16 cellular contexts compared by ENCODE assay signal in genomic region chr13:91245283-91245682, GRCh38.
"Had no signal": no experiment of that assay in that cellular context is flagged by ENCODE, and none has a peak within 500 bp of the region (broad histone marks: within the 10 kb centered on the region; RNA-seq: fewer than 3 reads in every experiment).

No MANE protein-coding gene starts in this region.

- H3K27ac Mint-ChIP-seq: type B pancreatic cell had no signal

- H3K36me3 Mint-ChIP-seq: naive thymus-derived CD4-positive, alpha-beta T cell; type B pancreatic cell had no signal

- H3K9me3 Mint-ChIP-seq: naive thymus-derived CD4-positive, alpha-beta T cell had no signal

- H3K4me1 Mint-ChIP-seq: naive thymus-derived CD4-positive, alpha-beta T cell had no signal

- H3K27me3 Mint-ChIP-seq: type B pancreatic cell had no signal

- H3K4me3 Mint-ChIP-seq: naive thymus-derived CD4-positive, alpha-beta T cell; type B pancreatic cell had no signal

- DNase-seq: cortex of kidney; effector memory CD4-positive, alpha-beta T cell; heart left ventricle; hypothalamus; mammary epithelial cell; naive thymus-derived CD4-positive, alpha-beta T cell; posterior cingulate gyrus; stimulated activated CD4-positive, alpha-beta T cell treated with anti-CD3 and anti-CD28 coated beads, Interleukin-2, amount 100 ng/mL, for 24 hours; stimulated activated CD4-positive, alpha-beta T cell treated with anti-CD3 and anti-CD28 coated beads, Interleukin-4, amount 100 ng/mL, for 4 hours; stimulated activated naive CD4-positive, alpha-beta T cell; stomach; substantia nigra had no signal

- ATAC-seq: esophagus mucosa; heart left ventricle; left lobe of liver; naive thymus-derived CD4-positive, alpha-beta T cell; sciatic nerve had no signal
